12 cellular contexts compared by ENCODE assay signal in genomic region chr7:150567846-150568245, GRCh38. TPM values are rescaled to one million over a fixed set of nuclear protein-coding genes. Genes with fewer than 3 reads are reported as not detected.
A peak's percentile ranks its signal among the peaks of the same experiment; 100 is the strongest.
DNase-seq lines count a peak whose midpoint lies in the region; ATAC-seq lines count a peak whose summit lies in the region.
"Had no signal": no experiment of that assay in that cellular context is flagged by ENCODE, and none has a peak within 500 bp of the region (broad histone marks: within the 10 kb centered on the region; RNA-seq: fewer than 3 reads in every experiment).

No MANE protein-coding gene starts in this region.

- H3K27ac ChIP-seq in caudate nucleus (ENCODE audit: low read depth, low read length) (peak overlapping the region; percentile 80), thymus (ENCODE audit: low read depth) (peak overlapping the region; percentile 46)

- peak overlapping the region; percentile 95 for H3K27ac Mint-ChIP-seq in activated CD4-positive, alpha-beta T cell treated with anti-CD3 and anti-CD28 coated beads, Interleukin-2, amount 10 ng/mL, durations not matched to agents 24 days and 14 days

- H3K9me3 ChIP-seq in mononuclear cell (ENCODE audit: low read depth, low read length) (peaks cover 10% of the 10 kb centered on the region), thymus (ENCODE audit: control insufficient read depth) (no peaks in the 10 kb centered on the region)

- H3K36me3 Mint-ChIP-seq in activated CD4-positive, alpha-beta T cell treated with anti-CD3 and anti-CD28 coated beads, Interleukin-2, amount 10 ng/mL, durations not matched to agents 24 days and 14 days (ENCODE audit: low read depth), result peaks cover 43% of the 10 kb centered on the region

- H3K9me3 Mint-ChIP-seq in activated CD4-positive, alpha-beta T cell treated with anti-CD3 and anti-CD28 coated beads, Interleukin-2, amount 10 ng/mL, durations not matched to agents 24 days and 14 days, result peaks cover 8% of the 10 kb centered on the region

- no peak for ATAC-seq in GM21723 (IDR thresholded peaks at IDR 0.05; ENCODE audit: unreplicated experiment)
- no peak for ATAC-seq in GM21528 (IDR thresholded peaks at IDR 0.05; ENCODE audit: low FRiP score, unreplicated experiment)
- no peak for ATAC-seq in HG02642 (IDR thresholded peaks at IDR 0.05; ENCODE audit: poor library complexity, unreplicated experiment)

- peak overlapping the region; percentile 94 for H3K4me3 ChIP-seq in mononuclear cell (ENCODE audit: low read length)
- peak overlapping the region; percentile 31 for H3K4me3 ChIP-seq in thymus (ENCODE audit: low read length)

- H3K36me3 ChIP-seq in thymus (ENCODE audit: control insufficient read depth, insufficient read depth), result no peaks in the 10 kb centered on the region

- H3K4me1 ChIP-seq in mononuclear cell (ENCODE audit: insufficient read depth, low read length), result peaks cover 48% of the 10 kb centered on the region
- no peaks in the 10 kb centered on the region for H3K4me1 ChIP-seq in thymus (ENCODE audit: control insufficient read depth, insufficient read depth, low read length)

- WGBS in thymus, result 74% methylated on average over 3 of the region's 3 CpGs

- intact Hi-C loops in activated CD4-positive, alpha-beta T cell treated with anti-CD3 and anti-CD28 coated beads, Interleukin-2, amount 10 ng/mL, durations not matched to agents 24 days and 14 days (cut with micrococcal nuclease), result loop anchor here (1.0 to 5.0 kb wide), 5 partner anchors 51 to 187 kb away; partner anchors contain the start of gene GIMAP2

- peak overlapping the region; percentile 86 for H3K4me3 Mint-ChIP-seq in activated CD4-positive, alpha-beta T cell treated with anti-CD3 and anti-CD28 coated beads, Interleukin-2, amount 10 ng/mL, durations not matched to agents 24 days and 14 days

- DNase-seq in activated CD4-positive, alpha-beta T cell treated with anti-CD3 and anti-CD28 coated beads, Interleukin-2, amount 10 ng/mL, durations not matched to agents 24 days and 14 days, result peak; percentile 71
- DNase-seq in activated CD4-positive, alpha-beta T cell treated with anti-CD3 and anti-CD28 coated beads for 48 hours, result no peak
- DNase-seq in caudate nucleus (lab: John Stamatoyannopoulos, UW), result peak in 1 of 61 donors; percentile 50
- DNase-seq: activated gamma-delta T cell treated with Interleukin-2 at 50 U/mL for 16 hours, NCI-H146, occipital lobe had no signal

- no peaks in the 10 kb centered on the region for H3K27me3 ChIP-seq in mononuclear cell (ENCODE audit: insufficient read depth, low read length)
- no peaks in the 10 kb centered on the region for H3K27me3 ChIP-seq in thymus (ENCODE audit: control insufficient read depth, insufficient read depth)

- peaks cover 63% of the 10 kb centered on the region for H3K4me1 Mint-ChIP-seq in activated CD4-positive, alpha-beta T cell treated with anti-CD3 and anti-CD28 coated beads, Interleukin-2, amount 10 ng/mL, durations not matched to agents 24 days and 14 days

- H3K27me3 Mint-ChIP-seq in activated CD4-positive, alpha-beta T cell treated with anti-CD3 and anti-CD28 coated beads, Interleukin-2, amount 10 ng/mL, durations not matched to agents 24 days and 14 days, result no peaks in the 10 kb centered on the region

RNA-seq across cellular contexts. Expression of gene GIMAP4, which starts 0.7 kb away (rescaled TPM):
- 61.1 and 62.7 TPM in 2 replicates for total RNA-seq in activated CD4-positive, alpha-beta T cell treated with anti-CD3 and anti-CD28 coated beads, Interleukin-2, amount 10 ng/mL, durations not matched to agents 24 days and 14 days
- total RNA-seq in mononuclear cell, result 47.9 TPM
- 40.9 TPM for polyA plus RNA-seq in thymus
- total RNA-seq: A172 had no signal

RNA-seq across cellular contexts. Expression of gene GIMAP7, which starts 53.2 kb away (rescaled TPM):
- total RNA-seq in activated CD4-positive, alpha-beta T cell treated with anti-CD3 and anti-CD28 coated beads, Interleukin-2, amount 10 ng/mL, durations not matched to agents 24 days and 14 days, result 40.5 and 45.0 TPM in 2 replicates
- total RNA-seq in mononuclear cell, result 44.2 TPM
- polyA plus RNA-seq in thymus, result 69.0 TPM
- total RNA-seq: A172 had no signal
